Comparison of ENCODE assay signal across 19 cellular contexts in genomic region chr6:137402143-137402542, GRCh38.
"Had no signal": no experiment of that assay in that cellular context is flagged by ENCODE, and none has a peak within 500 bp of the region (broad histone marks: within the 10 kb centered on the region; RNA-seq: fewer than 3 reads in every experiment).

No MANE protein-coding gene starts in this region.

- H3K36me3 ChIP-seq: esophagus squamous epithelium, left lung, prostate gland, transverse colon had no signal

- DNase-seq: activated B cell treated with CpG ODN at 0.5 μM for 24 hours; activated CD4-positive, alpha-beta T cell treated with anti-CD3 and anti-CD28 coated beads, Interleukin-2, amount 10 ng/mL, durations not matched to agents 24 days and 14 days; activated CD8-positive, alpha-beta memory T cell treated with anti-CD3 and anti-CD28 coated beads, Interleukin-2, amount 50 U/mL, for 4 hours; activated CD8-positive, alpha-beta T cell treated with anti-CD3 and anti-CD28 coated beads, Interleukin-2, amount 10 ng/mL, durations not matched to agents 7 days and 5 days; activated naive CD8-positive, alpha-beta T cell treated with anti-CD3 and anti-CD28 coated beads, Interleukin-2, amount 10 ng/mL, durations not matched to agents 7 days and 5 days; central memory CD4-positive, alpha-beta T cell; effector CD4-positive, alpha-beta T cell; esophagus squamous epithelium; hippocampal formation; kidney; left lung; mammary epithelial cell; right cardiac atrium; small intestine; stimulated activated CD4-positive, alpha-beta T cell treated with anti-CD3 and anti-CD28 coated beads, Interleukin-4, amount 100 ng/mL, for 24 hours; stimulated activated naive CD4-positive, alpha-beta T cell treated with Interleukin-2 at 50 U/mL for 16 hours; transverse colon had no signal

- H3K9me3 ChIP-seq: esophagus squamous epithelium, left lung, prostate gland, transverse colon had no signal

- H3K4me1 ChIP-seq: esophagus squamous epithelium, left lung, prostate gland, transverse colon had no signal

- ATAC-seq: activated CD8-positive, alpha-beta T cell treated with anti-CD3 and anti-CD28 coated beads, Interleukin-2, amount 10 ng/mL, durations not matched to agents 7 days and 5 days; left lung; right cardiac atrium had no signal

- FAIRE-seq: kidney had no signal

- H3K27ac ChIP-seq: coronary artery, esophagus squamous epithelium, left lung, prostate gland, transverse colon had no signal

- H3K27me3 ChIP-seq: esophagus squamous epithelium, left lung, transverse colon had no signal

- H3K4me3 ChIP-seq: coronary artery, esophagus squamous epithelium, left lung, prostate gland, transverse colon had no signal
